Comparison of ENCODE assay signal across 16 cellular contexts in genomic region chr11:109730669-109731068, GRCh38.
"Had no signal": no experiment of that assay in that cellular context is flagged by ENCODE, and none has a peak within 500 bp of the region (broad histone marks: within the 10 kb centered on the region; RNA-seq: fewer than 3 reads in every experiment).

No MANE protein-coding gene starts in this region.

- H3K4me2 ChIP-seq: KMS-11 had no signal

- H3K36me3 ChIP-seq: SJCRH30 had no signal

- H3K4me1 ChIP-seq: SJCRH30 had no signal

- H3K9me3 ChIP-seq: SJCRH30 had no signal

- H3K27ac ChIP-seq: HL-60, KMS-11, SJCRH30 had no signal

- H3K27me3 ChIP-seq: SJCRH30 had no signal

- H3K9ac ChIP-seq: KMS-11 had no signal

- DNase-seq: Kasumi-1; MM.1S; NCI-H1092 treated with DMSO at 0.1 percent for 48 hours; NCI-H1694 treated with DMSO at 0.1 percent for 48 hours; NCI-H1930; NCI-H2107; NCI-H2227 treated with DMSO at 0.1 percent for 48 hours; NCI-H524; NCI-H526 treated with DMSO at 0.1 percent for 48 hours; NK-92 treated with Interleukin-12 subunit alpha and Interleukin-12 subunit beta, amount 100 ng/mL, for 24 hours; PC-3; SHP77 treated with DMSO at 0.1 percent for 48 hours; SJCRH30 had no signal

- H3K4me3 ChIP-seq: K562, SJCRH30 had no signal
